ENCODE assay signal across 20 cellular contexts in the genomic region with DNA sequence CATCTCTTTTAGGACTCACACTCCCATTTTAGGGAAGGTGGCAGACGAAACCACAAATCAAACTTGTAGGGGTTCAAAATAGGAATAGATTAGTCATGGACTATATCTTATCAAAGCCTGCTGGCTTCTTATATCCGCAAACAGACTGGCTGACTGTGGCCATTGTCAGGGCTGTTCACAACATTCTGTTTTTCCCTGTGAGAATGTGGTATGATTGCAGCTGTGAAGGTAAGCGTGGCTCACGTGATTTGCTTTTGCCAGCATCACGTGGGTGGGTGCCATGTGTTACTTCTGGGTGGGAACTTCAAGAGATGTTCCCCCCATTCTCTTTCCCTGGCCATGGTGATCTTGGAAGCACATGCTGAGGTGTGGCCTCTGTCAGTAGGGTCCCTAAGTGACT. TPM values are rescaled to one million over a fixed set of nuclear protein-coding genes. Genes with fewer than 3 reads are reported as not detected.
DNase-seq lines count a peak whose midpoint lies in the region; ATAC-seq, FAIRE-seq and TF ChIP-seq lines count a peak whose summit lies in the region.
"Had no signal": no experiment of that assay in that cellular context is flagged by ENCODE, and none has a peak within 500 bp of the region (broad histone marks: within the 10 kb centered on the region; RNA-seq: fewer than 3 reads in every experiment).

No MANE protein-coding gene starts in this region.

- H3K4me3 ChIP-seq in heart right ventricle (no peak overlapping the region), K562 (no peak overlapping the region), pancreas (no peak overlapping the region), A673 (ENCODE audit: low read depth, low read length, poor library complexity, severe bottlenecking) (no peak overlapping the region)
- H3K4me3 ChIP-seq: GM23338 had no signal

- WGBS in heart right ventricle, 2 donors: 43 to 52% methylated on average over 5 of the region's 5 CpGs
- WGBS in K562 (ENCODE audit: insufficient coverage, low coverage, missing lambda C conversion rate): 11% methylated on average over 5 of the region's 5 CpGs
- 41 to 42% methylated on average over 5 of the region's 5 CpGs for WGBS in pancreas, 2 donors

- no peak for TF ChIP-seq POLR2A in K562 (conservative IDR thresholded peaks at IDR 0.05)

- no peaks in the 10 kb centered on the region for H3K79me2 ChIP-seq in K562 (ENCODE audit: control insufficient read depth, insufficient read depth, low read length)

- H3K27me3 ChIP-seq in heart right ventricle (peaks cover 0 to 14% (median 0%) of the 10 kb centered on the region in 7 donors), K562 (ENCODE audit: control insufficient read depth in 2 of 2, insufficient read depth in 2 of 2, low read length in 2 of 2) (peaks cover 18 to 57% of the 10 kb centered on the region in 2 experiments; a peak in 4 of 5 replicates), pancreas (no peaks in the 10 kb centered on the region), A673 (replicated peaks; ENCODE audit: insufficient read depth, low read depth, low read length, poor library complexity) (no peaks in the 10 kb centered on the region)

- no peaks in the 10 kb centered on the region for H3K36me3 Mint-ChIP-seq in activated naive CD4-positive, alpha-beta T cell treated with anti-CD3 and anti-CD28 coated beads, Interleukin-2, amount 50 U/mL, for 72 hours
- H3K36me3 Mint-ChIP-seq: CD4-positive, CD25-positive, alpha-beta regulatory T cell had no signal

- H3K36me3 ChIP-seq in heart right ventricle: peaks cover 0 to under 1% (median 0%) of the 10 kb centered on the region in 9 donors
- no peaks in the 10 kb centered on the region for H3K36me3 ChIP-seq in K562 (ENCODE audit: control insufficient read depth, insufficient read depth, low read length)
- H3K36me3 ChIP-seq in pancreas: no peaks in the 10 kb centered on the region
- no peaks in the 10 kb centered on the region for H3K36me3 ChIP-seq in A673 (ENCODE audit: insufficient read depth, low read length, poor library complexity, severe bottlenecking)

- no peaks in the 10 kb centered on the region for H3K9me3 ChIP-seq in heart right ventricle
- no peaks in the 10 kb centered on the region for H3K9me3 ChIP-seq in K562 (replicated peaks; ENCODE audit: control insufficient read depth, insufficient read depth, low read depth, low read length)
- H3K9me3 ChIP-seq in pancreas: no peaks in the 10 kb centered on the region
- H3K9me3 ChIP-seq in A673 (ENCODE audit: low read depth, low read length, poor library complexity, severe bottlenecking): no peaks in the 10 kb centered on the region

- BruUV-seq in K562 (replicated peaks; lab: Mats Ljungman, UMichigan) (no TSS peak), A673 (replicated peaks; lab: Mats Ljungman, UMichigan) (no TSS peak)

- no peaks in the 10 kb centered on the region for H3K9me3 Mint-ChIP-seq in activated naive CD4-positive, alpha-beta T cell treated with anti-CD3 and anti-CD28 coated beads, Interleukin-2, amount 50 U/mL, for 72 hours
- H3K9me3 Mint-ChIP-seq: CD4-positive, CD25-positive, alpha-beta regulatory T cell; GM23338 had no signal

- H3K4me2 ChIP-seq in K562 (ENCODE audit: insufficient read depth, low read length): no peak overlapping the region
- H3K4me2 ChIP-seq: GM23338 had no signal

- H3K4me1 ChIP-seq in heart right ventricle (peaks cover 18 to 93% (median 67%) of the 10 kb centered on the region in 9 donors), K562 (replicated peaks in 1 of 2; ENCODE audit: control insufficient read depth in 2 of 2, insufficient read depth in 2 of 2, low read length in 2 of 2) (peaks cover 8 to 9% of the 10 kb centered on the region in 2 experiments; a peak in 2 of 5 replicates), pancreas (peaks cover 0 to 18% (median 17%) of the 10 kb centered on the region in 3 donors), A673 (ENCODE audit: insufficient read depth, low read length, poor library complexity, severe bottlenecking) (peaks cover 17% of the 10 kb centered on the region)

- peak overlapping the region; percentile 23 to 93 (median 86) for H3K27ac ChIP-seq in heart right ventricle
- H3K27ac ChIP-seq in K562 (ENCODE audit: extremely low read depth, low read depth, low read length): no peak overlapping the region
- H3K27ac ChIP-seq in pancreas: peak overlapping the region; percentile 22 to 75 (median 40)
- H3K27ac ChIP-seq in A673 (ENCODE audit: low read depth, low read length, poor library complexity, severe bottlenecking): no peak overlapping the region
- H3K27ac ChIP-seq: HL-60 had no signal

- H3K9ac ChIP-seq in K562 (ENCODE audit: insufficient read depth in 1 of 2, low read depth in 2 of 2, low read length in 2 of 2): no peak overlapping the region

- in situ Hi-C loops in K562 (cut with MboI): no loop called here

- H2AFZ ChIP-seq in K562 (ENCODE audit: low read depth, low read length): no peak overlapping the region
- H2AFZ ChIP-seq: GM23338 had no signal

- FAIRE-seq in K562 (lab: Jason Lieb, UNC) (no peak), pancreas (lab: Jason Lieb, UNC) (no peak)

- peaks cover 2% of the 10 kb centered on the region for H3K9me1 ChIP-seq in K562 (ENCODE audit: control insufficient read depth, insufficient read depth, low read length)

- CTCF ChIA-PET in K562 (lab: Yijun Ruan, JAX; ENCODE audit: low intra/inter-chr PET ratio) (no interaction called here), A673 (lab: Charles Lee) (interaction anchor here (1.1 kb wide), 1 partner anchor 13 kb away, joined by 5 read pairs; no protein-coding TSS in a partner anchor)

- TF ChIP-seq EP300 in K562 (IDR thresholded peaks at IDR 0.05; ENCODE audit: low read length): no peak

- POLR2A ChIA-PET in K562 (lab: Yijun Ruan, JAX): no interaction called here
- POLR2A ChIA-PET in A673 (lab: Charles Lee; ENCODE audit: low non-redundant PET): no interaction called here

- no peak for ATAC-seq in heart right ventricle
- no peak for ATAC-seq in left ventricle myocardium superior
- no peak for ATAC-seq in K562
- ATAC-seq in pancreas: peak; percentile 50 to 61 (median 56)
- ATAC-seq in GM19452 (IDR thresholded peaks at IDR 0.05; ENCODE audit: unreplicated experiment): no peak
- ATAC-seq in activated naive CD4-positive, alpha-beta T cell treated with anti-CD3 and anti-CD28 coated beads, Interleukin-2, amount 50 U/mL, for 72 hours: no peak
- ATAC-seq: GM23338, Panc1, SK-N-SH treated with all-trans-retinoic acid at 6 μM for 48 hours had no signal

- intact Hi-C loops in heart right ventricle (cut with DNase I) (no loop called here), left ventricle myocardium superior (cut with micrococcal nuclease) (no loop called here), K562 (cut with micrococcal nuclease) (no loop called here), pancreas (cut with DNase I) (no loop called here), A673 (cut with micrococcal nuclease; ENCODE audit: unreplicated experiment) (loop anchor here (10.0 kb wide), 1 partner anchor 314 kb away; no protein-coding TSS in a partner anchor)

- no peak for TF ChIP-seq CTCF in heart right ventricle (IDR thresholded peaks at IDR 0.05)
- no peak for TF ChIP-seq CTCF in K562 (IDR thresholded peaks at IDR 0.05 in 2 of 3, conservative IDR thresholded peaks at IDR 0.05 in 1 of 3; ENCODE audit: insufficient read depth in 2 of 3, low read depth in 1 of 3, low read length in 3 of 3)
- TF ChIP-seq CTCF in pancreas (IDR thresholded peaks at IDR 0.05): no peak
- no peak for TF ChIP-seq CTCF in A673 (conservative IDR thresholded peaks at IDR 0.05; ENCODE audit: low read depth, low read length)

- no peak for TF ChIP-seq RAD21 in K562 (CRISPR knock-in tag; conservative IDR thresholded peaks at IDR 0.05 in 1 of 2, IDR thresholded peaks at IDR 0.05 in 1 of 2)

- H4K20me1 ChIP-seq in K562 (replicated peaks; ENCODE audit: control insufficient read depth, insufficient read depth, low read length): peaks cover 5% of the 10 kb centered on the region

- H3K27ac Mint-ChIP-seq in activated naive CD4-positive, alpha-beta T cell treated with anti-CD3 and anti-CD28 coated beads, Interleukin-2, amount 50 U/mL, for 72 hours: no peak overlapping the region
- H3K27ac Mint-ChIP-seq: CD4-positive, CD25-positive, alpha-beta regulatory T cell; GM23338 had no signal

- DNase-seq in heart right ventricle (no peak), left ventricle myocardium superior (no peak), K562 (ENCODE audit: extremely low read depth in 1 of 4, low spot score in 3 of 4) (no peak), pancreas (peak in 5 of 6 donors; percentile 25 to 63 (median 61)), A673 (ENCODE audit: low spot score) (no peak)
- DNase-seq in activated naive CD4-positive, alpha-beta T cell treated with anti-CD3 and anti-CD28 coated beads, Interleukin-2, amount 50 U/mL, for 72 hours (ENCODE audit: low spot score in 2 of 2): no peak
- DNase-seq: ACHN; CD4-positive, CD25-positive, alpha-beta regulatory T cell; DMS79 treated with DMSO at 0.1 percent for 48 hours; KBM-7; NCI-H1436; NCI-H2029; NCI-H510A treated with DMSO at 0.1 percent for 48 hours; NCI-H82; SHP77 treated with DMSO at 0.1 percent for 48 hours had no signal

RNA-seq across cellular contexts. Expression of a gene that starts 5.9 kb away (rescaled TPM):
- total RNA-seq in heart right ventricle (10 to 100 TPM; 15.9 to 55.7 (median 27.5) TPM), left ventricle myocardium superior (47.5 TPM), K562 (2014; rRNA removed) (not detected in 2 replicates), K562 (2014; rRNA removed; fragmentation: Illumina TruSeq; extraction: Trizol) (not detected in 2 replicates), K562 (2015; rRNA removed; fragmentation: Illumina TruSeq; extraction: Trizol) (not detected in 2 replicates), K562 (2021) (not detected in 2 replicates), pancreas (under 1 TPM; 0.12 to 0.69 (median 0.38) TPM), A673 (2021) (not detected in 2 replicates)
- polyA plus RNA-seq in heart right ventricle (10 to 100 TPM; 18.4 to 32.6 TPM), K562 (2011; rRNA removed) (not detected in 2 replicates), K562 (2014; fragmentation: Illumina TruSeq; extraction: Trizol) (not detected in 2 replicates), K562 (2014; fragmentation: Nextera tagmentation; extraction: Ambion mirVana) (not detected), K562 (2014; rRNA removed) (not detected in 2 replicates), pancreas (under 1 TPM; 0.19 to 0.49 TPM)
- not detected in 2 replicates for total RNA-seq in K562 (2011; cell fraction: chromatin; rRNA removed; ENCODE audit: low replicate concordance)
- not detected in 2 replicates for total RNA-seq in K562 (2011; cell fraction: nucleolus; rRNA removed)
- total RNA-seq in K562 (2011; cell fraction: nucleoplasm; rRNA removed): not detected in 2 replicates
- not detected in 2 replicates for polyA plus RNA-seq in K562 (2011; cell fraction: cytosol; rRNA removed)
- polyA plus RNA-seq in K562 (2011; cell fraction: nucleus; rRNA removed): not detected in 2 replicates
- polyA plus RNA-seq in K562 (2012): not detected in 2 replicates
- polyA minus RNA-seq in K562 (2011; rRNA and poly(A)+ RNA removed): not detected in 2 replicates
- polyA minus RNA-seq in K562 (2011; cell fraction: cytosol; rRNA and poly(A)+ RNA removed): not detected in 2 replicates
- not detected in 2 replicates for polyA minus RNA-seq in K562 (2011; cell fraction: nucleus; rRNA and poly(A)+ RNA removed)
- not detected for total RNA-seq in activated naive CD4-positive, alpha-beta T cell treated with anti-CD3 and anti-CD28 coated beads, Interleukin-2, amount 50 U/mL, for 72 hours
- total RNA-seq: CD4-positive, CD25-positive, alpha-beta regulatory T cell had no signal
- polyA plus RNA-seq: CD4-positive, CD25-positive, alpha-beta regulatory T cell had no signal

RNA-seq across cellular contexts. Expression of a gene that starts 29.3 kb away (rescaled TPM):
- total RNA-seq in heart right ventricle (100 to 1,000 TPM; 222 to 328 (median 245) TPM), left ventricle myocardium superior (190 TPM), K562 (2014; rRNA removed) (63.3 and 92.9 TPM in 2 replicates), K562 (2014; rRNA removed; fragmentation: Illumina TruSeq; extraction: Trizol) (140 and 158 TPM in 2 replicates), K562 (2015; rRNA removed; fragmentation: Illumina TruSeq; extraction: Trizol) (113 and 133 TPM in 2 replicates), K562 (2021) (161 and 179 TPM in 2 replicates), pancreas (10 to 100 TPM; 13.9 to 32.1 (median 23.3) TPM), A673 (2021) (122 and 124 TPM in 2 replicates)
- polyA plus RNA-seq in heart right ventricle (100 to 1,000 TPM; 200 to 598 TPM), K562 (2011; rRNA removed) (128 and 161 TPM in 2 replicates), K562 (2014; fragmentation: Illumina TruSeq; extraction: Trizol) (110 and 119 TPM in 2 replicates), K562 (2014; fragmentation: Nextera tagmentation; extraction: Ambion mirVana) (100 to 1,000 TPM; 832 to 927 TPM), K562 (2014; rRNA removed) (58.5 and 98.3 TPM in 2 replicates), pancreas (10 to 100 TPM; 40.2 to 58.9 TPM)
- total RNA-seq in K562 (2011; cell fraction: chromatin; rRNA removed; ENCODE audit: low replicate concordance): 19.9 and 36.1 TPM in 2 replicates
- total RNA-seq in K562 (2011; cell fraction: nucleolus; rRNA removed): 29.5 and 31.9 TPM in 2 replicates
- 27.8 and 33.5 TPM in 2 replicates for total RNA-seq in K562 (2011; cell fraction: nucleoplasm; rRNA removed)
- polyA plus RNA-seq in K562 (2011; cell fraction: cytosol; rRNA removed): 49.2 and 81.5 TPM in 2 replicates
- 67.5 and 72.8 TPM in 2 replicates for polyA plus RNA-seq in K562 (2011; cell fraction: nucleus; rRNA removed)
- 166 and 322 TPM in 2 replicates for polyA plus RNA-seq in K562 (2012)
- polyA minus RNA-seq in K562 (2011; rRNA and poly(A)+ RNA removed): 17.7 and 23.0 TPM in 2 replicates
- 19.1 and 24.0 TPM in 2 replicates for polyA minus RNA-seq in K562 (2011; cell fraction: cytosol; rRNA and poly(A)+ RNA removed)
- polyA minus RNA-seq in K562 (2011; cell fraction: nucleus; rRNA and poly(A)+ RNA removed): 17.8 and 17.9 TPM in 2 replicates
- 100 to 1,000 TPM; 114 to 145 TPM for total RNA-seq in activated naive CD4-positive, alpha-beta T cell treated with anti-CD3 and anti-CD28 coated beads, Interleukin-2, amount 50 U/mL, for 72 hours

RNA-seq across cellular contexts. Expression of a gene that starts 48.1 kb away (rescaled TPM):
- total RNA-seq in heart right ventricle (10 to 100 TPM; 18.5 to 32.1 (median 25.6) TPM), left ventricle myocardium superior (22.5 TPM), K562 (2014; rRNA removed) (30.8 and 42.0 TPM in 2 replicates), K562 (2014; rRNA removed; fragmentation: Illumina TruSeq; extraction: Trizol) (24.3 and 28.2 TPM in 2 replicates), K562 (2015; rRNA removed; fragmentation: Illumina TruSeq; extraction: Trizol) (36.4 and 44.5 TPM in 2 replicates), K562 (2021) (36.4 and 42.6 TPM in 2 replicates), pancreas (10 to 100 TPM; 23.4 to 34.5 (median 27.8) TPM), A673 (2021) (75.8 and 76.0 TPM in 2 replicates)
- polyA plus RNA-seq in heart right ventricle (10 to 100 TPM; 39.2 to 45.9 TPM), K562 (2011; rRNA removed) (46.3 and 50.4 TPM in 2 replicates), K562 (2014; fragmentation: Illumina TruSeq; extraction: Trizol) (26.4 and 26.7 TPM in 2 replicates), K562 (2014; fragmentation: Nextera tagmentation; extraction: Ambion mirVana) (under 1 TPM; 0.32 to 0.37 TPM), K562 (2014; rRNA removed) (34.3 and 41.4 TPM in 2 replicates), pancreas (10 to 100 TPM; 46.0 to 59.4 TPM)
- total RNA-seq in K562 (2011; cell fraction: chromatin; rRNA removed; ENCODE audit: low replicate concordance): 110 and 155 TPM in 2 replicates
- total RNA-seq in K562 (2011; cell fraction: nucleolus; rRNA removed): 95.4 and 123 TPM in 2 replicates
- 110 and 121 TPM in 2 replicates for total RNA-seq in K562 (2011; cell fraction: nucleoplasm; rRNA removed)
- 30.6 and 34.6 TPM in 2 replicates for polyA plus RNA-seq in K562 (2011; cell fraction: cytosol; rRNA removed)
- polyA plus RNA-seq in K562 (2011; cell fraction: nucleus; rRNA removed): 121 and 133 TPM in 2 replicates
- 30.2 and 57.3 TPM in 2 replicates for polyA plus RNA-seq in K562 (2012)
- polyA minus RNA-seq in K562 (2011; rRNA and poly(A)+ RNA removed): 32.2 and 37.5 TPM in 2 replicates
- 16.3 and 23.9 TPM in 2 replicates for polyA minus RNA-seq in K562 (2011; cell fraction: cytosol; rRNA and poly(A)+ RNA removed)
- polyA minus RNA-seq in K562 (2011; cell fraction: nucleus; rRNA and poly(A)+ RNA removed): 53.7 and 96.3 TPM in 2 replicates
- total RNA-seq in activated naive CD4-positive, alpha-beta T cell treated with anti-CD3 and anti-CD28 coated beads, Interleukin-2, amount 50 U/mL, for 72 hours: 10 to 100 TPM; 54.4 to 80.5 TPM

Comparison
In these comparisons a context has a peak if more than half of its experiments do, and no peak if none do; other contexts are left out.
1. ATAC-seq: peak in pancreas (4 of 4); none in heart right ventricle (0 of 8), left ventricle myocardium superior (single experiment), K562 (single experiment), GM19452 (single experiment) and activated naive CD4-positive, alpha-beta T cell treated with anti-CD3 and anti-CD28 coated beads, Interleukin-2, amount 50 U/mL, for 72 hours (0 of 2).
2. DNase-seq: peak in pancreas (5 of 6); none in heart right ventricle (0 of 2), left ventricle myocardium superior (single experiment), K562 (0 of 4), A673 (single experiment) and activated naive CD4-positive, alpha-beta T cell treated with anti-CD3 and anti-CD28 coated beads, Interleukin-2, amount 50 U/mL, for 72 hours (0 of 2).
3. H3K27ac ChIP-seq: peak in heart right ventricle (10 of 10) and pancreas (4 of 4); none in K562 (single experiment) and A673 (single experiment).
4. RNA of a gene that starts 5.9 kb away (total RNA-seq): 47.5 TPM in left ventricle myocardium superior (single experiment) and 15.9 to 55.7 TPM in heart right ventricle; 0.12 to 0.69 TPM in pancreas, not detected in K562, not detected in A673 and not detected in activated naive CD4-positive, alpha-beta T cell treated with anti-CD3 and anti-CD28 coated beads, Interleukin-2, amount 50 U/mL, for 72 hours; every median in the first group is over 4 times any median in the second.